ENCODE assay signal across 25 cellular contexts in the genomic region with DNA sequence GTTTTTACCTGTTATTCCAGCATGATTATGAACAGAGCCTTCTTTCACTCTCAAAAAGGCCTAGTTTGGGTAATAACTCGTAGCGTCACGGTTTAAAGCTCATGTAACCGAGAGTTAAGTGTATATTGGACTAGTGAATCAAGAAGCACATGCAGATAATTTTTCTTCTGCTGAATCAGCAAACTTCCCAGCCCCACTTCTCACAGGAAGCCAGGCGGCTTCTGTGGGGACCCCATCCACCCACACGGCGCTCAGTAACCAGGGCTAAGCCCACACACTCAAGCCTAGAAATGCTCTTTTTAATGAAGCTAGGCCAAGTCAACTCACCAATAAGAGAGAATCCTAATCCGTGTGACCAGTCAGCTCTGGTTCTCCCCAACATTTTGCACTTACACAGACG.
"Had no signal": no experiment of that assay in that cellular context is flagged by ENCODE, and none has a peak within 500 bp of the region (broad histone marks: within the 10 kb centered on the region; RNA-seq: fewer than 3 reads in every experiment).

No MANE protein-coding gene starts in this region.

- H3K9me3 ChIP-seq: esophagus muscularis mucosa, gastroesophageal sphincter, heart left ventricle, lower lobe of right lung, prostate gland, right atrium auricular region, sigmoid colon, stomach, thyroid gland, vagina had no signal

- DNase-seq: dermis blood vessel endothelial cell; effector memory CD4-positive, alpha-beta T cell; foreskin keratinocyte; heart left ventricle; hippocampal formation; left ventricle myocardium superior; lower lobe of right lung; naive thymus-derived CD8-positive, alpha-beta T cell; sigmoid colon; stimulated activated CD4-positive, alpha-beta T cell treated with anti-CD3 and anti-CD28 coated beads, Interleukin-2, amount 100 ng/mL, for 24 hours; stimulated activated CD4-positive, alpha-beta T cell treated with anti-CD3 and anti-CD28 coated beads, Interleukin-4, amount 100 ng/mL, for 24 hours; stimulated activated naive CD4-positive, alpha-beta T cell treated with Interleukin-2 at 50 U/mL for 16 hours; stomach; thyroid gland; trophoblast cell had no signal

- H3K9ac ChIP-seq: parathyroid adenoma had no signal

- H3K79me2 ChIP-seq: parathyroid adenoma had no signal

- H3K4me3 ChIP-seq: coronary artery, esophagus muscularis mucosa, gastroesophageal sphincter, heart left ventricle, lower lobe of right lung, prostate gland, right atrium auricular region, sigmoid colon, stomach, thyroid gland, vagina had no signal

- H3K27ac Mint-ChIP-seq: stimulated activated effector memory CD8-positive, alpha-beta T cell treated with anti-CD3 and anti-CD28 coated beads, Interleukin-12 subunit alpha, Interleukin-12 subunit beta, amount 100 ng/mL, for 72 hours had no signal

- H3K36me3 Mint-ChIP-seq: naive thymus-derived CD8-positive, alpha-beta T cell; stimulated activated effector memory CD8-positive, alpha-beta T cell treated with anti-CD3 and anti-CD28 coated beads, Interleukin-12 subunit alpha, Interleukin-12 subunit beta, amount 100 ng/mL, for 72 hours had no signal

- H3K27ac ChIP-seq: coronary artery, esophagus muscularis mucosa, foreskin keratinocyte, gastroesophageal sphincter, heart left ventricle, lower lobe of right lung, parathyroid adenoma, prostate gland, right atrium auricular region, sigmoid colon, stomach, thyroid gland, vagina had no signal

- H3K27me3 ChIP-seq: foreskin keratinocyte, right atrium auricular region, sigmoid colon, stomach, thyroid gland, vagina had no signal

- H3K36me3 ChIP-seq: esophagus muscularis mucosa, gastroesophageal sphincter, heart left ventricle, lower lobe of right lung, prostate gland, right atrium auricular region, sigmoid colon, stomach, thyroid gland, vagina had no signal

- H3K4me1 ChIP-seq: foreskin keratinocyte, lower lobe of right lung, parathyroid adenoma, prostate gland, sigmoid colon, stomach, thyroid gland, vagina had no signal

- FAIRE-seq: endothelial cell of umbilical vein, keratinocyte had no signal

- ATAC-seq: foreskin keratinocyte; gastroesophageal sphincter; heart left ventricle; left ventricle myocardium superior; lower lobe of right lung; naive thymus-derived CD8-positive, alpha-beta T cell; stimulated activated effector memory CD8-positive, alpha-beta T cell treated with anti-CD3 and anti-CD28 coated beads, Interleukin-12 subunit alpha, Interleukin-12 subunit beta, amount 100 ng/mL, for 72 hours had no signal

- H3K4me3 Mint-ChIP-seq: naive thymus-derived CD8-positive, alpha-beta T cell; stimulated activated effector memory CD8-positive, alpha-beta T cell treated with anti-CD3 and anti-CD28 coated beads, Interleukin-12 subunit alpha, Interleukin-12 subunit beta, amount 100 ng/mL, for 72 hours had no signal

- H2AFZ ChIP-seq: parathyroid adenoma had no signal
